ENCODE assay signal across 20 cellular contexts in the genomic region with DNA sequence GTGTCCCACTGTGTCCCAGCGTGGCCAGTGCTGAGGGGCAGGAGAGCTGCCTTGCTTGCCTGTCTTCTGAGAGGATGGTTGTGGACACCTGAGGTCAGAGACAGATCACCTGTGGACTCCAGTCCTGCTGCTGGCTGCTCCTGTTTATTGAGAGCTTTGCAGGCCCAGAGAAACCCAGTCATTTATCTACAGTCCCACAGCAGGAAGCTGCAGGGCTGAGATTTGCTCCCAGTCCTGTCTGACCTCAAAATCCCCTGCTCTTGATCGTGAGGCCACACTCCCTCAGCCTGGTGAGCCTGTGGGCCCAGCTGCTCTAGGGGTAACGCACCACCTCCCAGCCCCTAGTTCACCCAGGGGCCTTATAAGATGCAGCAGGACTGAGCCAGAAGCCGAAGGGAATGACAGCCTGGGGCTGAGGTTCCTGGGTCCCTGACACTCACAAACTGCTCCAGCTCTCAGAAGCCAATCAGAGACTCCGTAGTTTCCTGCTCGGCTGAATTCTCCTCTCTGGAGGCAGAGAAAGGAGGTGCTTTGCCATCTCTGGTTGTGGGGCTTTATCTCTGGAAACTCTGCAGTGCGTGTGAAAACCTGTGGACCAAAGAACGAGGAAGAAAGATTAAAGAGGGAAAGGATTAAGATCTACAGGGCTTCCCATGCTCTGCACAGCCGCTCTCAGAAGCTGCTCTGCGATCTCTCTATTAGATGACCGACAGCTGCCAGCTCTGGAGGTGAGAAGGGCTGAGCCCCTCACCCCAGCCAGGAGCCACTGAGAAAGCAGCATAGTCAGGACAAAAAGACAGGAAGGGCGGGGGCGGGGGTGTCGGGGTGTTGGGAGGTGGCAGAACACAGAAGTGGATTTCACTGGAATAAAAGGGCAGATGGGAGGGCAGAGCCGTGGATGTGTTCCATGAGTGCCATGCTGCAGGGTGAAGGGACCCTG. TPM values are rescaled to one million over a fixed set of nuclear protein-coding genes. Genes with fewer than 3 reads are reported as not detected.
A peak's percentile ranks its signal among the peaks of the same experiment; 100 is the strongest.
DNase-seq lines count a peak whose midpoint lies in the region; ATAC-seq and TF ChIP-seq lines count a peak whose summit lies in the region.
"Had no signal": no experiment of that assay in that cellular context is flagged by ENCODE, and none has a peak within 500 bp of the region (broad histone marks: within the 10 kb centered on the region; RNA-seq: fewer than 3 reads in every experiment).

No MANE protein-coding gene starts in this region.

- H3K9ac ChIP-seq in neural cell (ENCODE audit: low read length), result no peak overlapping the region

- no peaks in the 10 kb centered on the region for H3K9me2 ChIP-seq in neural cell (ENCODE audit: insufficient read depth, low read length)

- no peak overlapping the region for H3K27ac ChIP-seq in neural cell (ENCODE audit: low read length)

- no peak for TF ChIP-seq RAD21 in neural cell (conservative IDR thresholded peaks at IDR 0.05)

- no peak for TF ChIP-seq EP300 in neural cell (conservative IDR thresholded peaks at IDR 0.05; ENCODE audit: poor library complexity, severe bottlenecking)

- H3K36me3 Mint-ChIP-seq in brain (no peaks in the 10 kb centered on the region), T-cell (no peaks in the 10 kb centered on the region)
- H3K36me3 Mint-ChIP-seq: CD4-positive, alpha-beta memory T cell had no signal

- H3K9me3 Mint-ChIP-seq in brain, result no peaks in the 10 kb centered on the region
- no peaks in the 10 kb centered on the region for H3K9me3 Mint-ChIP-seq in T-cell

- CTCF ChIA-PET in T-cell (lab: Charles Lee), result no interaction called here

- no peaks in the 10 kb centered on the region for H3K36me3 ChIP-seq in neural cell (ENCODE audit: insufficient read depth, low read length)
- H3K36me3 ChIP-seq: BE2C, MG63 had no signal

- ATAC-seq in HG03439 (IDR thresholded peaks at IDR 0.05; ENCODE audit: unreplicated experiment), result no peak
- ATAC-seq in T-cell (replicated peaks in 1 of 4), result no peak
- ATAC-seq: GM12878, SK-N-SH treated with all-trans-retinoic acid at 6 μM for 48 hours had no signal

- no peaks in the 10 kb centered on the region for H4K20me1 ChIP-seq in neural cell (ENCODE audit: insufficient read depth)

- no peaks in the 10 kb centered on the region for H3K9me3 ChIP-seq in neural cell (ENCODE audit: low read length)
- H3K9me3 ChIP-seq: BE2C, MG63 had no signal

- POLR2A ChIA-PET in T-cell (lab: Charles Lee), result no interaction called here

- no peaks in the 10 kb centered on the region for H3K79me2 ChIP-seq in neural cell (replicated peaks; ENCODE audit: insufficient read depth, low read length)

- no peak for TF ChIP-seq CTCF in brain (conservative IDR thresholded peaks at IDR 0.05)
- TF ChIP-seq CTCF in neural cell (IDR thresholded peaks at IDR 0.05; ENCODE audit: poor library complexity, severe bottlenecking), result no peak

- H3K4me2 ChIP-seq in neural cell (ENCODE audit: low read length), result no peak overlapping the region

- peak overlapping the region; percentile 8 for H2AFZ ChIP-seq in neural cell (ENCODE audit: low read depth, low read length)

- H3K4me1 Mint-ChIP-seq in brain (peaks cover 35% of the 10 kb centered on the region), T-cell (peaks cover 4 to 11% (median 8%) of the 10 kb centered on the region in 3 donors)

- H3K4me3 Mint-ChIP-seq in brain (no peak overlapping the region), T-cell (peak overlapping the region in 1 of 3 donors; percentile 0)
- H3K4me3 Mint-ChIP-seq: CD4-positive, alpha-beta memory T cell had no signal

- H3F3A ChIP-seq in neural cell (ENCODE audit: insufficient read depth, low read length, poor library complexity, severe bottlenecking), result no peaks in the 10 kb centered on the region

- H3K27ac Mint-ChIP-seq in brain, result peak overlapping the region; percentile 18 to 65 (median 33)
- no peak overlapping the region for H3K27ac Mint-ChIP-seq in T-cell

- H3K27me3 Mint-ChIP-seq in brain (no peaks in the 10 kb centered on the region), T-cell (no peaks in the 10 kb centered on the region)

- peak; percentile 10 for DNase-seq in DMS153 treated with DMSO at 0.1 percent for 48 hours (lab: John Stamatoyannopoulos, UW; ENCODE audit: unreplicated experiment)
- DNase-seq in DMS153 (lab: John Stamatoyannopoulos, UW), result no peak
- DNase-seq in NCI-H82 (lab: John Stamatoyannopoulos, UW), result peak; percentile 98
- no peak for DNase-seq in DMS79 treated with DMSO at 0.1 percent for 48 hours (lab: John Stamatoyannopoulos, UW)
- DNase-seq in T-cell, result no peak
- DNase-seq: 8988T; BE2C; Calu3; CD4-positive, alpha-beta memory T cell; GDM1; MG63; NCI-H1092; NCI-H187 treated with DMSO at 0.1 percent for 48 hours; NCI-H446; SHP77 had no signal

- no peaks in the 10 kb centered on the region for H3K27me3 ChIP-seq in neural cell (ENCODE audit: insufficient read depth, low read depth, low read length)
- H3K27me3 ChIP-seq: BE2C, MG63 had no signal

- no peak overlapping the region for H3K4me3 ChIP-seq in neural cell (ENCODE audit: low read length)
- H3K4me3 ChIP-seq: GM12878, MG63 had no signal

TF ChIP-seq in neural cell, 6 proteins besides CTCF, POLR2A, EP300 and RAD21:
- TF ChIP-seq, protein P1, sequence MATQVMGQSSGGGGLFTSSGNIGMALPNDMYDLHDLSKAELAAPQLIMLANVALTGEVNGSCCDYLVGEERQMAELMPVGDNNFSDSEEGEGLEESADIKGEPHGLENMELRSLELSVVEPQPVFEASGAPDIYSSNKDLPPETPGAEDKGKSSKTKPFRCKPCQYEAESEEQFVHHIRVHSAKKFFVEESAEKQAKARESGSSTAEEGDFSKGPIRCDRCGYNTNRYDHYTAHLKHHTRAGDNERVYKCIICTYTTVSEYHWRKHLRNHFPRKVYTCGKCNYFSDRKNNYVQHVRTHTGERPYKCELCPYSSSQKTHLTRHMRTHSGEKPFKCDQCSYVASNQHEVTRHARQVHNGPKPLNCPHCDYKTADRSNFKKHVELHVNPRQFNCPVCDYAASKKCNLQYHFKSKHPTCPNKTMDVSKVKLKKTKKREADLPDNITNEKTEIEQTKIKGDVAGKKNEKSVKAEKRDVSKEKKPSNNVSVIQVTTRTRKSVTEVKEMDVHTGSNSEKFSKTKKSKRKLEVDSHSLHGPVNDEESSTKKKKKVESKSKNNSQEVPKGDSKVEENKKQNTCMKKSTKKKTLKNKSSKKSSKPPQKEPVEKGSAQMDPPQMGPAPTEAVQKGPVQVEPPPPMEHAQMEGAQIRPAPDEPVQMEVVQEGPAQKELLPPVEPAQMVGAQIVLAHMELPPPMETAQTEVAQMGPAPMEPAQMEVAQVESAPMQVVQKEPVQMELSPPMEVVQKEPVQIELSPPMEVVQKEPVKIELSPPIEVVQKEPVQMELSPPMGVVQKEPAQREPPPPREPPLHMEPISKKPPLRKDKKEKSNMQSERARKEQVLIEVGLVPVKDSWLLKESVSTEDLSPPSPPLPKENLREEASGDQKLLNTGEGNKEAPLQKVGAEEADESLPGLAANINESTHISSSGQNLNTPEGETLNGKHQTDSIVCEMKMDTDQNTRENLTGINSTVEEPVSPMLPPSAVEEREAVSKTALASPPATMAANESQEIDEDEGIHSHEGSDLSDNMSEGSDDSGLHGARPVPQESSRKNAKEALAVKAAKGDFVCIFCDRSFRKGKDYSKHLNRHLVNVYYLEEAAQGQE (IDR thresholded peaks at IDR 0.05; ENCODE audit: borderline replicate concordance), result no peak
- TF ChIP-seq MXI1 (conservative IDR thresholded peaks at IDR 0.05; ENCODE audit: poor library complexity, severe bottlenecking) (no peak), TAF1 (IDR thresholded peaks at IDR 0.05; ENCODE audit: low read depth) (no peak), SMC3 (conservative IDR thresholded peaks at IDR 0.05; ENCODE audit: poor library complexity) (no peak), POLR2AphosphoS5 (IDR thresholded peaks at IDR 0.05) (no peak), EZH2 (IDR thresholded peaks at IDR 0.05; ENCODE audit: borderline replicate concordance, insufficient read depth, low read length, poor library complexity, severe bottlenecking) (no peak)

RNA-seq across cellular contexts. Expression of a gene that starts 39.1 kb away (rescaled TPM):
- polyA plus RNA-seq in brain (ENCODE audit: insufficient read depth, low read depth, low replicate concordance) (20.3 TPM), neural cell (10.5 and 14.5 TPM in 2 replicates)
- polyA minus RNA-seq in neural cell, result 26.4 and 32.9 TPM in 2 replicates
- total RNA-seq in T-cell, result 10 to 100 TPM; 21.1 to 52.1 (median 34.1) TPM

RNA-seq across cellular contexts. Expression of a gene that starts 49.7 kb away (rescaled TPM):
- polyA plus RNA-seq in brain (ENCODE audit: insufficient read depth, low read depth, low replicate concordance) (38.9 TPM), neural cell (41.2 and 44.9 TPM in 2 replicates)
- polyA minus RNA-seq in neural cell, result 57.9 and 58.0 TPM in 2 replicates
- total RNA-seq in T-cell, result 10 to 100 TPM; 41.7 to 45.1 (median 43.6) TPM

Comparison
In these comparisons a context has a peak if more than half of its experiments do, and no peak if none do; other contexts are left out.
1. DNase-seq: peak in DMS153 treated with DMSO at 0.1 percent for 48 hours (single experiment) and NCI-H82 (single experiment); none in DMS153 (single experiment), DMS79 treated with DMSO at 0.1 percent for 48 hours (single experiment) and T-cell (0 of 34).
2. H3K27ac Mint-ChIP-seq: peak in brain (5 of 5); none in T-cell (0 of 2).